In genomic region chr15:29686445-29687203, GRCh38 we compare ENCODE assay signal across 24 cellular contexts.
DNase-seq lines count a peak whose midpoint lies in the region; ATAC-seq and TF ChIP-seq lines count a peak whose summit lies in the region.
"Had no signal": no experiment of that assay in that cellular context is flagged by ENCODE, and none has a peak within 500 bp of the region (broad histone marks: within the 10 kb centered on the region; RNA-seq: fewer than 3 reads in every experiment).

No MANE protein-coding gene starts in this region.

- H3K27ac Mint-ChIP-seq in activated naive CD4-positive, alpha-beta T cell treated with anti-CD3 and anti-CD28 coated beads, Interleukin-2, amount 10 ng/mL, durations not matched to agents 7 days and 5 days: no peak overlapping the region
- H3K27ac Mint-ChIP-seq: activated CD4-positive, alpha-beta T cell treated with anti-CD3 and anti-CD28 coated beads, Interleukin-2, amount 10 ng/mL, durations not matched to agents 24 days and 14 days; activated naive CD4-positive, alpha-beta T cell treated with anti-CD3 and anti-CD28 coated beads, Interleukin-2, amount 50 U/mL, for 24 hours; activated T-helper 1 cell treated with anti-CD3 and anti-CD28 coated beads, Interleukin-12 subunit alpha, Interleukin-12 subunit beta, Interleukin-2, Interleukin-4 antibody, amounts not matched to agents 30 ng/mL and 10 ng/mL and 1 ng/mL, durations not matched to agents 14 hours and 24 hours and 36 hours; CD4-positive, CD25-positive, alpha-beta regulatory T cell; naive thymus-derived CD8-positive, alpha-beta T cell had no signal

- H3K4me3 Mint-ChIP-seq in activated naive CD4-positive, alpha-beta T cell treated with anti-CD3 and anti-CD28 coated beads, Interleukin-2, amount 10 ng/mL, durations not matched to agents 7 days and 5 days: no peak overlapping the region
- H3K4me3 Mint-ChIP-seq: activated CD4-positive, alpha-beta T cell treated with anti-CD3 and anti-CD28 coated beads, Interleukin-2, amount 10 ng/mL, durations not matched to agents 24 days and 14 days; activated naive CD4-positive, alpha-beta T cell treated with anti-CD3 and anti-CD28 coated beads, Interleukin-2, amount 50 U/mL, for 24 hours; activated T-helper 1 cell treated with anti-CD3 and anti-CD28 coated beads, Interleukin-12 subunit alpha, Interleukin-12 subunit beta, Interleukin-2, Interleukin-4 antibody, amounts not matched to agents 30 ng/mL and 10 ng/mL and 1 ng/mL, durations not matched to agents 14 hours and 24 hours and 36 hours; CD4-positive, CD25-positive, alpha-beta regulatory T cell; naive thymus-derived CD8-positive, alpha-beta T cell had no signal

- DNase-seq in DMS53 (lab: John Stamatoyannopoulos, UW): peak; percentile 54
- no peak for DNase-seq in DMS53 treated with DMSO at 0.1 percent for 48 hours (lab: John Stamatoyannopoulos, UW; ENCODE audit: unreplicated experiment)
- DNase-seq in body of pancreas: peak in 3 of 4 donors; percentile 52
- peak; percentile 20 for DNase-seq in mesenteric fat pad (ENCODE audit: low spot score)
- DNase-seq in activated naive CD4-positive, alpha-beta T cell treated with anti-CD3 and anti-CD28 coated beads, Interleukin-2, amount 10 ng/mL, durations not matched to agents 7 days and 5 days: no peak
- no peak for DNase-seq in inferior parietal cortex (ENCODE audit: extremely low spot score)
- DNase-seq in NCI-H1436 treated with DMSO at 0.1 percent for 48 hours (lab: John Stamatoyannopoulos, UW): no peak
- DNase-seq: activated CD4-positive, alpha-beta T cell treated with anti-CD3 and anti-CD28 coated beads, Interleukin-2, amount 10 ng/mL, durations not matched to agents 24 days and 14 days; CD4-positive, CD25-positive, alpha-beta regulatory T cell; cortex of kidney; left lung; naive thymus-derived CD8-positive, alpha-beta T cell; NCI-H1436; NCI-H446 treated with DMSO at 0.1 percent for 48 hours; NK-92 treated with Interleukin-12 subunit alpha and Interleukin-12 subunit beta, amount 100 ng/mL, for 24 hours; SIG-M5; stimulated activated CD4-positive, alpha-beta T cell treated with anti-CD3 and anti-CD28 coated beads, Interleukin-1b, Interleukin-23, amount 100 ng/mL, for 48 hours had no signal

- no peaks in the 10 kb centered on the region for H3K9me3 ChIP-seq in body of pancreas
- H3K9me3 ChIP-seq: left lung had no signal

- no peaks in the 10 kb centered on the region for H3K27me3 ChIP-seq in body of pancreas
- H3K27me3 ChIP-seq: left lung had no signal

- ATAC-seq in body of pancreas: peak; percentile 66
- ATAC-seq: left lung; naive thymus-derived CD8-positive, alpha-beta T cell had no signal

- H3K27me3 Mint-ChIP-seq in activated naive CD4-positive, alpha-beta T cell treated with anti-CD3 and anti-CD28 coated beads, Interleukin-2, amount 10 ng/mL, durations not matched to agents 7 days and 5 days: no peaks in the 10 kb centered on the region
- H3K27me3 Mint-ChIP-seq: activated CD4-positive, alpha-beta T cell treated with anti-CD3 and anti-CD28 coated beads, Interleukin-2, amount 10 ng/mL, durations not matched to agents 24 days and 14 days; CD4-positive, CD25-positive, alpha-beta regulatory T cell had no signal

- TF ChIP-seq CTCF in body of pancreas (IDR thresholded peaks at IDR 0.05): peak in 1 of 7 experiments; percentile 5

- no peaks in the 10 kb centered on the region for H3K36me3 Mint-ChIP-seq in activated naive CD4-positive, alpha-beta T cell treated with anti-CD3 and anti-CD28 coated beads, Interleukin-2, amount 10 ng/mL, durations not matched to agents 7 days and 5 days
- H3K36me3 Mint-ChIP-seq: activated naive CD4-positive, alpha-beta T cell treated with anti-CD3 and anti-CD28 coated beads, Interleukin-2, amount 50 U/mL, for 24 hours; CD4-positive, CD25-positive, alpha-beta regulatory T cell; naive thymus-derived CD8-positive, alpha-beta T cell had no signal

- WGBS in body of pancreas, 2 donors: 30 to 43% methylated on average over 8 of the region's 8 CpGs

- intact Hi-C loops in body of pancreas (cut with DNase I): no loop called here

- peak overlapping the region; percentile 58 to 78 (median 70) for H3K27ac ChIP-seq in body of pancreas
- H3K27ac ChIP-seq in temporal lobe (ENCODE audit: low read depth, low read length): peak overlapping the region; percentile 33
- H3K27ac ChIP-seq: 22Rv1, GM23248, KMS-11, left lung had no signal

- no peak for TF ChIP-seq POLR2A in body of pancreas (IDR thresholded peaks at IDR 0.05)

- H3K4me1 Mint-ChIP-seq in activated naive CD4-positive, alpha-beta T cell treated with anti-CD3 and anti-CD28 coated beads, Interleukin-2, amount 10 ng/mL, durations not matched to agents 7 days and 5 days: no peaks in the 10 kb centered on the region
- H3K4me1 Mint-ChIP-seq: activated CD4-positive, alpha-beta T cell treated with anti-CD3 and anti-CD28 coated beads, Interleukin-2, amount 10 ng/mL, durations not matched to agents 24 days and 14 days; activated naive CD4-positive, alpha-beta T cell treated with anti-CD3 and anti-CD28 coated beads, Interleukin-2, amount 50 U/mL, for 24 hours; CD4-positive, CD25-positive, alpha-beta regulatory T cell; naive thymus-derived CD8-positive, alpha-beta T cell had no signal

- H3K9me3 Mint-ChIP-seq in activated naive CD4-positive, alpha-beta T cell treated with anti-CD3 and anti-CD28 coated beads, Interleukin-2, amount 10 ng/mL, durations not matched to agents 7 days and 5 days: no peaks in the 10 kb centered on the region
- H3K9me3 Mint-ChIP-seq: activated CD4-positive, alpha-beta T cell treated with anti-CD3 and anti-CD28 coated beads, Interleukin-2, amount 10 ng/mL, durations not matched to agents 24 days and 14 days; activated naive CD4-positive, alpha-beta T cell treated with anti-CD3 and anti-CD28 coated beads, Interleukin-2, amount 50 U/mL, for 24 hours; activated T-helper 1 cell treated with anti-CD3 and anti-CD28 coated beads, Interleukin-12 subunit alpha, Interleukin-12 subunit beta, Interleukin-2, Interleukin-4 antibody, amounts not matched to agents 30 ng/mL and 10 ng/mL and 1 ng/mL, durations not matched to agents 14 hours and 24 hours and 36 hours; CD4-positive, CD25-positive, alpha-beta regulatory T cell; naive thymus-derived CD8-positive, alpha-beta T cell had no signal

- peaks cover 43% of the 10 kb centered on the region for H3K4me1 ChIP-seq in body of pancreas
- H3K4me1 ChIP-seq: left lung had no signal

- no peaks in the 10 kb centered on the region for H3K36me3 ChIP-seq in body of pancreas (replicated peaks in 1 of 2; ENCODE audit: insufficient read depth in 1 of 2, low read depth in 2 of 2)
- H3K36me3 ChIP-seq: left lung had no signal

- no peak overlapping the region for H3K4me3 ChIP-seq in body of pancreas
- H3K4me3 ChIP-seq: GM23248, left lung, smooth muscle cell had no signal

- CTCF ChIA-PET in activated naive CD4-positive, alpha-beta T cell treated with anti-CD3 and anti-CD28 coated beads, Interleukin-2, amount 10 ng/mL, durations not matched to agents 7 days and 5 days (lab: Charles Lee): no interaction called here

Comparison
In these comparisons a context has a peak if more than half of its experiments do, and no peak if none do; other contexts are left out.
1. DNase-seq: peak in DMS53 (single experiment), body of pancreas (3 of 4) and mesenteric fat pad (single experiment); none in DMS53 treated with DMSO at 0.1 percent for 48 hours (single experiment), activated naive CD4-positive, alpha-beta T cell treated with anti-CD3 and anti-CD28 coated beads, Interleukin-2, amount 10 ng/mL, durations not matched to agents 7 days and 5 days (single experiment), inferior parietal cortex (single experiment) and NCI-H1436 treated with DMSO at 0.1 percent for 48 hours (single experiment).